In genomic region chr10:2701802-2702201, GRCh38 we compare ENCODE assay signal across 1 cellular context.
TF ChIP-seq lines count a peak whose summit lies in the region.

No MANE protein-coding gene starts in this region.

TF ChIP-seq in GM23338, 12 proteins besides CTCF, POLR2A, EP300 and RAD21 (continued from another document):
- no peak for TF ChIP-seq ZNF462 (CRISPR knock-in tag; IDR thresholded peaks at IDR 0.05)
- TF ChIP-seq EZH2 (IDR thresholded peaks at IDR 0.05; ENCODE audit: low read depth, unreplicated experiment): no peak
- no peak for TF ChIP-seq ETS1 (IDR thresholded peaks at IDR 0.05)
- no peak for TF ChIP-seq NANOG (IDR thresholded peaks at IDR 0.05; ENCODE audit: borderline replicate concordance)
- no peak for TF ChIP-seq CREB1 (CRISPR knock-in tag; IDR thresholded peaks at IDR 0.05; ENCODE audit: low read depth)
- no peak for TF ChIP-seq EZH2phosphoT487 (IDR thresholded peaks at IDR 0.05; ENCODE audit: unreplicated experiment)
